ENCODE assay signal across 8 cellular contexts in genomic region chr2:186641807-186642321, GRCh38. TPM values are rescaled to one million over a fixed set of nuclear protein-coding genes. Genes with fewer than 3 reads are reported as not detected.
DNase-seq lines count a peak whose midpoint lies in the region; ATAC-seq and TF ChIP-seq lines count a peak whose summit lies in the region.

No MANE protein-coding gene starts in this region.

- no peak overlapping the region for H3K23ac ChIP-seq in trophoblast cell (ENCODE audit: low read length)

- ATAC-seq in GM19467 (IDR thresholded peaks at IDR 0.05; ENCODE audit: unreplicated experiment): peak; percentile 71
- ATAC-seq in HG03439 (IDR thresholded peaks at IDR 0.05; ENCODE audit: unreplicated experiment): peak; percentile 74
- peak; percentile 42 to 58 for ATAC-seq in activated T-cell treated with anti-CD3 and anti-CD28 coated beads, Interleukin-2, amount 50 U/mL, for 4 hours
- ATAC-seq in gastroesophageal sphincter: peak; percentile 79

- TF ChIP-seq CTCF in gastroesophageal sphincter (IDR thresholded peaks at IDR 0.05): peak; percentile 30 to 75 (median 72)

- no peak overlapping the region for H3K18ac ChIP-seq in trophoblast cell (ENCODE audit: low read length)

- no peak overlapping the region for H3K4ac ChIP-seq in trophoblast cell (ENCODE audit: low read depth, low read length)

- H3K79me1 ChIP-seq in trophoblast cell (ENCODE audit: low read length): no peaks in the 10 kb centered on the region

- peaks cover 21% of the 10 kb centered on the region for H3K4me1 Mint-ChIP-seq in activated T-cell treated with anti-CD3 and anti-CD28 coated beads, Interleukin-2, amount 50 U/mL, for 4 hours (ENCODE audit: low read depth)

- H4K8ac ChIP-seq in trophoblast cell (ENCODE audit: low read depth, low read length): no peak overlapping the region

- no peak overlapping the region for H4K91ac ChIP-seq in trophoblast cell (ENCODE audit: low read depth, low read length)

- H3K4me3 Mint-ChIP-seq in activated T-cell treated with anti-CD3 and anti-CD28 coated beads, Interleukin-2, amount 50 U/mL, for 4 hours: no peak overlapping the region

- H2AFZ ChIP-seq in trophoblast cell (ENCODE audit: insufficient read depth, low read length, poor library complexity): no peak overlapping the region

- H3K27me3 Mint-ChIP-seq in activated T-cell treated with anti-CD3 and anti-CD28 coated beads, Interleukin-2, amount 50 U/mL, for 4 hours (ENCODE audit: low read depth): no peaks in the 10 kb centered on the region

- no peak overlapping the region for H4K12ac ChIP-seq in trophoblast cell (ENCODE audit: low read depth, low read length)

- H3K27ac ChIP-seq in gastroesophageal sphincter: no peak overlapping the region
- H3K27ac ChIP-seq in trophoblast cell (ENCODE audit: low read depth, low read length): no peak overlapping the region

- no peaks in the 10 kb centered on the region for H3K9me3 ChIP-seq in gastroesophageal sphincter
- H3K9me3 ChIP-seq in trophoblast cell (ENCODE audit: insufficient read depth, low read depth, low read length): no peaks in the 10 kb centered on the region

- H3K79me2 ChIP-seq in trophoblast cell (ENCODE audit: control insufficient read depth, insufficient read depth, low read length, poor library complexity): no peaks in the 10 kb centered on the region

- H2BK5ac ChIP-seq in trophoblast cell (ENCODE audit: low read depth, low read length, poor library complexity): no peak overlapping the region

- H3K14ac ChIP-seq in trophoblast cell (ENCODE audit: low read length): no peak overlapping the region

- no peak overlapping the region for H2BK120ac ChIP-seq in trophoblast cell (ENCODE audit: insufficient read depth, low read length, poor library complexity)

- H3K4me3 ChIP-seq in gastroesophageal sphincter (no peak overlapping the region), trophoblast cell (ENCODE audit: low read depth, low read length) (no peak overlapping the region)

- H3K27me3 ChIP-seq in gastroesophageal sphincter: no peaks in the 10 kb centered on the region
- no peaks in the 10 kb centered on the region for H3K27me3 ChIP-seq in trophoblast cell (ENCODE audit: insufficient read depth, low read length)

- no peak for TF ChIP-seq POLR2A in gastroesophageal sphincter (IDR thresholded peaks at IDR 0.05)

- no peak overlapping the region for H3K9ac ChIP-seq in trophoblast cell (ENCODE audit: low read length)

- no peak overlapping the region for H2AK5ac ChIP-seq in trophoblast cell (ENCODE audit: low read length)

- peak; percentile 67 for DNase-seq in DMS 273 (lab: John Stamatoyannopoulos, UW; ENCODE audit: unreplicated experiment)
- DNase-seq in DMS 273 treated with DMSO at 0.1 percent for 48 hours (lab: John Stamatoyannopoulos, UW): no peak
- DNase-seq in NCI-H460 (ENCODE audit: extremely low read depth, low read depth): peak; percentile 60
- peak; percentile 6 for DNase-seq in activated T-cell treated with anti-CD3 and anti-CD28 coated beads, Interleukin-2, amount 50 U/mL, for 4 hours
- peak; percentile 49 to 74 for DNase-seq in trophoblast cell

- no peak overlapping the region for H3K4me2 ChIP-seq in trophoblast cell (ENCODE audit: low read length)

- no peaks in the 10 kb centered on the region for H3K4me1 ChIP-seq in gastroesophageal sphincter
- no peaks in the 10 kb centered on the region for H3K4me1 ChIP-seq in trophoblast cell (ENCODE audit: control insufficient read depth in 1 of 2, insufficient read depth in 2 of 2, low read length in 2 of 2)

- TF ChIP-seq EP300 in gastroesophageal sphincter (IDR thresholded peaks at IDR 0.05): no peak

- H3K9me3 Mint-ChIP-seq in activated T-cell treated with anti-CD3 and anti-CD28 coated beads, Interleukin-2, amount 50 U/mL, for 4 hours: no peaks in the 10 kb centered on the region

- 66 to 76% methylated on average over 2 of the region's 2 CpGs for WGBS in gastroesophageal sphincter (ENCODE audit: low coverage in 1 of 2), 2 donors
- WGBS in trophoblast cell (ENCODE audit: extremely low coverage, insufficient coverage, insufficient read length): no CpG with 5 or more reads among the region's 2 CpGs

- no peak overlapping the region for H2BK12ac ChIP-seq in trophoblast cell (ENCODE audit: low read length)

- peaks cover 0 to 80% of the 10 kb centered on the region in 2 donors for H3K36me3 ChIP-seq in gastroesophageal sphincter
- H3K36me3 ChIP-seq in trophoblast cell (ENCODE audit: control insufficient read depth in 1 of 2, insufficient read depth in 2 of 2, low read length in 2 of 2): peaks cover 25 to 39% of the 10 kb centered on the region in 2 experiments

- H3K36me3 Mint-ChIP-seq in activated T-cell treated with anti-CD3 and anti-CD28 coated beads, Interleukin-2, amount 50 U/mL, for 4 hours (ENCODE audit: insufficient read depth): peaks cover 6% of the 10 kb centered on the region

RNA-seq across cellular contexts. Expression of gene FAM171B, which starts 52.0 kb away (rescaled TPM):
- total RNA-seq in NCI-H460 (2014; rRNA removed; shearing (Covaris generic)): 10.9 and 11.7 TPM in 2 replicates
- 1.8 and 3.1 TPM in 2 replicates for polyA plus RNA-seq in NCI-H460 (2014; cell fraction: nucleus; rRNA removed)
- under 1 TPM; 0.13 to 0.40 (median 0.16) TPM for total RNA-seq in activated T-cell treated with anti-CD3 and anti-CD28 coated beads, Interleukin-2, amount 50 U/mL, for 4 hours
- total RNA-seq in gastroesophageal sphincter: 10 to 100 TPM in 2 of 4 donors, 1 to 10 TPM in 2; 3.6 to 11.2 (median 7.9) TPM
- polyA plus RNA-seq in trophoblast cell (2013): 2.2 and 2.3 TPM in 2 replicates

RNA-seq across cellular contexts. Expression of gene ITGAV, which starts 52.0 kb away (rescaled TPM):
- 65.3 and 71.6 TPM in 2 replicates for total RNA-seq in NCI-H460 (2014; rRNA removed; shearing (Covaris generic))
- polyA plus RNA-seq in NCI-H460 (2014; cell fraction: nucleus; rRNA removed): 47.0 and 75.8 TPM in 2 replicates
- total RNA-seq in activated T-cell treated with anti-CD3 and anti-CD28 coated beads, Interleukin-2, amount 50 U/mL, for 4 hours: 1 to 10 TPM; 3.8 to 4.7 (median 4.0) TPM
- total RNA-seq in gastroesophageal sphincter: 100 to 1,000 TPM; 100 to 127 (median 117) TPM
- 138 and 148 TPM in 2 replicates for polyA plus RNA-seq in trophoblast cell (2013)

Comparison
In these comparisons a context has a peak if more than half of its experiments do, and no peak if none do; other contexts are left out.
1. RNA of gene ITGAV, which starts 52.0 kb away (total RNA-seq): 100 to 127 TPM in gastroesophageal sphincter and 65.3 to 71.6 TPM in NCI-H460; 3.8 to 4.7 TPM in activated T-cell treated with anti-CD3 and anti-CD28 coated beads, Interleukin-2, amount 50 U/mL, for 4 hours; every median in the first group is over 10 times any median in the second.
2. Peak in every context shown above with its lines, with median percentiles within 50 percentile points of each other: ATAC-seq.